ENCODE assay signal across 1 cellular context in genomic region chr21:38798481-38798882, GRCh38.
TF ChIP-seq lines count a peak whose summit lies in the region.

No MANE protein-coding gene starts in this region.

TF ChIP-seq in K562, 482 proteins besides CTCF, POLR2A, EP300 and RAD21 (continued from another document and continues in another):
- TF ChIP-seq NFIX (CRISPR knock-in tag; IDR thresholded peaks at IDR 0.05; ENCODE audit: low read depth) (0 out of 2 replicates have a peak, but pooled peaks have one; percentile 53), SIRT6 (IDR thresholded peaks at IDR 0.05; ENCODE audit: low read depth, low read length) (no peak), STAG1 (CRISPR knock-in tag; IDR thresholded peaks at IDR 0.05; ENCODE audit: borderline replicate concordance) (no peak), TFAP4 (CRISPR knock-in tag; IDR thresholded peaks at IDR 0.05; ENCODE audit: borderline replicate concordance) (no peak), TSHZ1 (CRISPR knock-in tag; IDR thresholded peaks at IDR 0.05) (no peak), THRAP3 (IDR thresholded peaks at IDR 0.05; ENCODE audit: borderline replicate concordance) (no peak), ZNF766 (CRISPR knock-in tag; conservative IDR thresholded peaks at IDR 0.05) (no peak), ZNF395 (CRISPR knock-in tag; IDR thresholded peaks at IDR 0.05) (peak; percentile 54; the same call in 1 of the 2 replicates), NR3C1 (CRISPR knock-in tag; IDR thresholded peaks at IDR 0.05) (no peak), EZH2 (IDR thresholded peaks at IDR 0.05; ENCODE audit: borderline replicate concordance, low read depth, low read length) (no peak), CCAR2 (IDR thresholded peaks at IDR 0.05; ENCODE audit: low read depth, low read length) (no peak), ZNF445 (CRISPR knock-in tag; IDR thresholded peaks at IDR 0.05; ENCODE audit: low read depth) (no peak), ZNF77 (CRISPR knock-in tag; IDR thresholded peaks at IDR 0.05) (no peak), RAD51 (IDR thresholded peaks at IDR 0.05; ENCODE audit: borderline replicate concordance, low read depth) (no peak), POLR2H (tag; IDR thresholded peaks at IDR 0.05; ENCODE audit: low read depth) (no peak), GTF3C2 (IDR thresholded peaks at IDR 0.05; ENCODE audit: borderline replicate concordance, extremely low read depth, insufficient read length) (no peak), NFRKB (IDR thresholded peaks at IDR 0.05; ENCODE audit: low read depth) (peak; percentile 49; the same call in 1 of the 2 replicates), NFYB (IDR thresholded peaks at IDR 0.05; ENCODE audit: extremely low read depth, insufficient read length) (no peak), GTF2B (IDR thresholded peaks at IDR 0.05; ENCODE audit: extremely low read depth, insufficient read length) (no peak), ZNF212 (CRISPR knock-in tag; IDR thresholded peaks at IDR 0.05) (no peak), EGR1 (conservative IDR thresholded peaks at IDR 0.05) (no peak), SRSF7 (optimal IDR thresholded peaks at IDR 0.05; ENCODE audit: low read depth, low read length) (no peak), KDM4B (IDR thresholded peaks at IDR 0.05; ENCODE audit: borderline replicate concordance in 2 of 2, low read depth in 1 of 2) (no peak), KAT2B (IDR thresholded peaks at IDR 0.05; ENCODE audit: low read depth, low read length) (no peak), FIP1L1 (IDR thresholded peaks at IDR 0.05; ENCODE audit: low read depth, low read length, poor library complexity, severe bottlenecking) (no peak), KAT7 (CRISPR knock-in tag; IDR thresholded peaks at IDR 0.05; ENCODE audit: borderline replicate concordance) (no peak), TGIF2 (CRISPR knock-in tag; IDR thresholded peaks at IDR 0.05) (no peak), COPS2 (conservative IDR thresholded peaks at IDR 0.05) (no peak), CREM (IDR thresholded peaks at IDR 0.05; ENCODE audit: low read depth) (0 out of 2 replicates have a peak, but pooled peaks have one; percentile 21), ZNF407 (IDR thresholded peaks at IDR 0.05; ENCODE audit: low read depth) (no peak), FOXP4 (CRISPR knock-in tag; IDR thresholded peaks at IDR 0.05; ENCODE audit: borderline replicate concordance) (no peak), ZNF551 (CRISPR knock-in tag; IDR thresholded peaks at IDR 0.05) (no peak), SREBF2 (CRISPR knock-in tag; IDR thresholded peaks at IDR 0.05) (no peak), ZNF695 (CRISPR knock-in tag; IDR thresholded peaks at IDR 0.05) (no peak), SRSF1 (IDR thresholded peaks at IDR 0.05; ENCODE audit: low read depth, low read length) (no peak), PRPF4 (IDR thresholded peaks at IDR 0.05; ENCODE audit: insufficient read depth, low read depth, low read length, poor library complexity, severe bottlenecking) (no peak)
